1 cellular context compared by ENCODE assay signal in the genomic region with DNA sequence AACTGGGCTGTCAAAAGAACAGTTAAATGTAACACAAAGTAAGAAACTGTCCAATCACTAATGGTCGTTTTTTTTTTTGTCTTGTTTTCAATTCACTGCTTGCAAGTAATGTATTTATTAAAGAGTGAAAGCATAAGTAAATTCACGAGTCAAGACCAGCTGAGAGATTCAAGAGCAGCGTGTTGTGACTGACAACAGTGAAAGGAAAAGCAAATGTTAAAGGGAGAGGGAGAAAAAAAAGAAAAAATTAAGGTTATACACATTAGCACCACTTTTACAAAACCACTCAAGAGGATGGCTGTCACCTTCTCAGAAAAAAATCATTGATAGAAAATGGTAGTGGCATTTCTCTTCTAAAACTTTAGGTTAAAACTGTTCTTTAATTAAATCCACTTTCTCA.
TF ChIP-seq lines count a peak whose summit lies in the region.

No MANE protein-coding gene starts in this region.

TF ChIP-seq in IMR-90, 13 proteins besides CTCF, POLR2A, EP300 and RAD21 (continued from another document):
- TF ChIP-seq, protein P1, sequence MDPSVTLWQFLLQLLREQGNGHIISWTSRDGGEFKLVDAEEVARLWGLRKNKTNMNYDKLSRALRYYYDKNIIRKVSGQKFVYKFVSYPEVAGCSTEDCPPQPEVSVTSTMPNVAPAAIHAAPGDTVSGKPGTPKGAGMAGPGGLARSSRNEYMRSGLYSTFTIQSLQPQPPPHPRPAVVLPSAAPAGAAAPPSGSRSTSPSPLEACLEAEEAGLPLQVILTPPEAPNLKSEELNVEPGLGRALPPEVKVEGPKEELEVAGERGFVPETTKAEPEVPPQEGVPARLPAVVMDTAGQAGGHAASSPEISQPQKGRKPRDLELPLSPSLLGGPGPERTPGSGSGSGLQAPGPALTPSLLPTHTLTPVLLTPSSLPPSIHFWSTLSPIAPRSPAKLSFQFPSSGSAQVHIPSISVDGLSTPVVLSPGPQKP (IDR thresholded peaks at IDR 0.05; ENCODE audit: borderline replicate concordance, low read depth, low read length), result no peak
- TF ChIP-seq RCOR1 (IDR thresholded peaks at IDR 0.05; ENCODE audit: insufficient replicate concordance, low read length), result no peak
- no peak for TF ChIP-seq MAFK (IDR thresholded peaks at IDR 0.05; ENCODE audit: low read depth, low read length)
- no peak for TF ChIP-seq NFE2L2 (IDR thresholded peaks at IDR 0.05; ENCODE audit: low read depth, low read length)
- no peak for TF ChIP-seq USF2 (IDR thresholded peaks at IDR 0.05; ENCODE audit: low read depth, low read length)
- TF ChIP-seq MXI1 (IDR thresholded peaks at IDR 0.05; ENCODE audit: borderline replicate concordance, low read depth, low read length), result no peak
- TF ChIP-seq RFX5 (IDR thresholded peaks at IDR 0.05; ENCODE audit: low read depth, low read length), result no peak
- TF ChIP-seq CHD1 (IDR thresholded peaks at IDR 0.05; ENCODE audit: low read depth, low read length), result no peak
- TF ChIP-seq BHLHE40 (IDR thresholded peaks at IDR 0.05; ENCODE audit: low read depth, low read length), result no peak
